In the genomic region with DNA sequence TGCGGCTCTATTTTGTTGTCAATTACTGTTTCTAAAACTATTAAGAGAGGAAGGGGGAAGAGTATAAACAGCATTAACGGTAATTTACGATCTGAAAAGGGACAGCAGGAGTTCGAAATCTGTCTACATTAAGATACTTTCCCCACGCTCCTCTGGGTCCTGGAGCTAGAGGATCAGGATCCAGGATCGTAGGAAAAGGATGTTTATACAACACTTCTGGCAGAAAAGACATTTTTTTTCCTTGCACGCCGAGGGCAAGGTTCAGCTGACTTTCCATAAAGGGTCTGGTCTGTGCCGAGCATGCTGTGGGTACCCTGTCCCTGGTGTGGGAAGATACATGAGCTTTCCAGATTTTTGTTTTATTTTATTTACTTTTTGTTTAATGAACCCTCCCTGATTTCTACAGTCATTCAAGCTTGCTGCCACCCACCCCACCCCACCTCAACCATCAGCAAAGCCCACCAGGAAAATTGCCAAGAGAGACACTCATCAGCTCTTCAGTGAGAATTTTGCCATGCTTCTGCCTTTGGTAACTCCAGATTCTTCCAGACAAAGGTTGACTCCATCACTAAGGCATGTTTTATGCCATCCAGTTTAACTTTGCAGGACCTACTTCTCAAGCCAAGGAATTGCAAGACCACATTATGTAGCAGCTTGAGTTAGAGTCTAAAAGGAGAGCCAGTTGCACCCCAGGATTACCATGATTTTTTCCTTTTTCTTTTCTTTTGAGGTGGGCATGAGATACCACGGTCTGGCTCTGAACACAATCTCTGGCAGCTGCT, we compare ENCODE assay signal across 1 cellular context.
TF ChIP-seq lines count a peak whose summit lies in the region.

No MANE protein-coding gene starts in this region.

TF ChIP-seq in endothelial cell of umbilical vein, 7 proteins besides CTCF, POLR2A, EP300 and RAD21:
- TF ChIP-seq EZH2 (IDR thresholded peaks at IDR 0.05; ENCODE audit: borderline replicate concordance, low read depth, low read length, severe bottlenecking) (no peak), MYC (IDR thresholded peaks at IDR 0.05; ENCODE audit: low read depth, low read length) (no peak), FOS (IDR thresholded peaks at IDR 0.05; ENCODE audit: borderline replicate concordance, insufficient read depth, low read length) (no peak)
TF ChIP-seq in endothelial cell of umbilical vein: peak in this region for 0.
